ENCODE assay signal across 1 cellular context in genomic region chr12:57783466-57783801, GRCh38.
TF ChIP-seq lines count a peak whose summit lies in the region.

No MANE protein-coding gene starts in this region.

TF ChIP-seq in H1, 55 proteins besides CTCF, POLR2A, EP300 and RAD21:
- TF ChIP-seq CBX8 (IDR thresholded peaks at IDR 0.05; ENCODE audit: borderline replicate concordance, low read depth, low read length), result no peak
- TF ChIP-seq EGR1 (IDR thresholded peaks at IDR 0.05; ENCODE audit: borderline replicate concordance, low read depth, low read length), result no peak
- no peak for TF ChIP-seq FOSL1 (IDR thresholded peaks at IDR 0.05; ENCODE audit: insufficient read depth, low read depth, low read length)
- no peak for TF ChIP-seq POLR2AphosphoS5 (IDR thresholded peaks at IDR 0.05; ENCODE audit: low read depth, low read length)
- TF ChIP-seq RXRA (IDR thresholded peaks at IDR 0.05; ENCODE audit: insufficient read depth, low read depth, low read length), result no peak
- no peak for TF ChIP-seq TCF12 (IDR thresholded peaks at IDR 0.05; ENCODE audit: low read depth, low read length)
- TF ChIP-seq SIX5 (IDR thresholded peaks at IDR 0.05; ENCODE audit: low read depth, low read length), result no peak
- TF ChIP-seq ATF3 (IDR thresholded peaks at IDR 0.05; ENCODE audit: insufficient read depth, low read depth, low read length), result no peak
